In the genomic region with DNA sequence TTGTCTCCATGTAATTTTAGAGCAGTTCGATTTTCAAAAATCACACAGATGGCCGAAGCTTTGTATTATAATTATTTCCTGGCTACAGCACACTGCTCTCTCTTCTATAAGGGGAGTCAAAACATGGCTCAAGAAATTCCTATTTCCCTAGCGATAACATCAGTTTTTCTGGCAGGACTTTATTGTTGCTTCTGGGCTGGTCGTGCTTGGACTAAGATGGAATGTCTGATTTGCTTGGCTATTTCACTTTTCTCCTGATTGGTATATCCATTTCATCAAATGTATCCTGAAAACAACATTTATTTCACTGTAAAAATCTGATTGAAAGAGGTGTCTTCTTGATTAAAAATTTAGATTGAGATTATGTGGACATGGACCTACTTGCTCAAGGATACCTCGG, we compare ENCODE assay signal across 13 cellular contexts.
DNase-seq lines count a peak whose midpoint lies in the region; TF ChIP-seq lines count a peak whose summit lies in the region.
"Had no signal": no experiment of that assay in that cellular context is flagged by ENCODE, and none has a peak within 500 bp of the region (broad histone marks: within the 10 kb centered on the region; RNA-seq: fewer than 3 reads in every experiment).

No MANE protein-coding gene starts in this region.

- H3K9me3 ChIP-seq in adipocyte (ENCODE audit: control insufficient read depth, low read length) = no peaks in the 10 kb centered on the region
- H3K9me3 ChIP-seq in parathyroid adenoma (ENCODE audit: control insufficient read depth, low read length) = no peaks in the 10 kb centered on the region
- H3K9me3 ChIP-seq: HAP-1 had no signal

- H3K4me1 ChIP-seq in adipocyte (ENCODE audit: control insufficient read depth, insufficient read depth, low read length) (peaks cover 9% of the 10 kb centered on the region), parathyroid adenoma (peaks cover 4% of the 10 kb centered on the region)

- DNase-seq in NCI-H69 (lab: John Stamatoyannopoulos, UW) (peak; percentile 50), adipocyte (ENCODE audit: low read depth) (peak; percentile 75), epithelial cell of prostate (ENCODE audit: low read depth, low spot score) (no peak), MV-4-11 (lab: John Stamatoyannopoulos, UW) (no peak), midbrain (lab: John Stamatoyannopoulos, UW) (no peak), Kasumi-1 (lab: John Stamatoyannopoulos, UW) (no peak)
- DNase-seq: NCI-H1417 treated with DMSO at 0.1 percent for 48 hours, NCI-H2081, NCI-H510A treated with DMSO at 0.1 percent for 48 hours, SHP77 treated with DMSO at 0.1 percent for 48 hours had no signal

- no peak for TF ChIP-seq CTCF in parathyroid adenoma (IDR thresholded peaks at IDR 0.05)

- no peaks in the 10 kb centered on the region for H3K27me3 ChIP-seq in adipocyte (replicated peaks; ENCODE audit: control insufficient read depth, insufficient read depth, low read length)
- no peaks in the 10 kb centered on the region for H3K27me3 ChIP-seq in parathyroid adenoma (ENCODE audit: control insufficient read depth, insufficient read depth, low read length)

- no peaks in the 10 kb centered on the region for H3K36me3 ChIP-seq in adipocyte (ENCODE audit: control insufficient read depth, insufficient read depth, low read length, severe bottlenecking)
- H3K36me3 ChIP-seq in parathyroid adenoma (ENCODE audit: control insufficient read depth, insufficient read depth, low read length) = no peaks in the 10 kb centered on the region
- H3K36me3 ChIP-seq: HAP-1 had no signal

- H3K27ac ChIP-seq in epithelial cell of prostate (peak overlapping the region; percentile 75), parathyroid adenoma (no peak overlapping the region)
- H3K27ac ChIP-seq: HL-60 had no signal

- H3K79me2 ChIP-seq in parathyroid adenoma = no peaks in the 10 kb centered on the region

- H3K4me3 ChIP-seq in adipocyte (ENCODE audit: low read length) (no peak overlapping the region), parathyroid adenoma (ENCODE audit: low read depth, low read length) (no peak overlapping the region)
- H3K4me3 ChIP-seq: HAP-1 had no signal

- H3K4me2 ChIP-seq in parathyroid adenoma (ENCODE audit: low read length) = peak overlapping the region; percentile 18

- no peak overlapping the region for H3K9ac ChIP-seq in adipocyte (ENCODE audit: low read length)
- no peak overlapping the region for H3K9ac ChIP-seq in parathyroid adenoma

- H2AFZ ChIP-seq in parathyroid adenoma = peak overlapping the region; percentile 30

Comparison
In these comparisons a context has a peak if more than half of its experiments do, and no peak if none do; other contexts are left out.
1. DNase-seq: peak in NCI-H69 (single experiment) and adipocyte (single experiment); none in epithelial cell of prostate (single experiment), MV-4-11 (single experiment), midbrain (single experiment) and Kasumi-1 (0 of 2).